Comparison of ENCODE assay signal across 1 cellular context in genomic region chr20:63081351-63081750, GRCh38.
TF ChIP-seq lines count a peak whose summit lies in the region.

No MANE protein-coding gene starts in this region.

TF ChIP-seq in SK-N-SH treated with all-trans-retinoic acid at 6 μM for 48 hours, 23 proteins besides CTCF, POLR2A, EP300 and RAD21 (continued from another document):
- TF ChIP-seq POU6F1 (CRISPR knock-in tag; IDR thresholded peaks at IDR 0.05; ENCODE audit: borderline replicate concordance, low read depth): no peak
- TF ChIP-seq ARNTL (CRISPR knock-in tag; IDR thresholded peaks at IDR 0.05; ENCODE audit: borderline replicate concordance, low read depth): no peak
- no peak for TF ChIP-seq RARB (CRISPR knock-in tag; IDR thresholded peaks at IDR 0.05)
- no peak for TF ChIP-seq CSRNP3 (CRISPR knock-in tag; IDR thresholded peaks at IDR 0.05)
- TF ChIP-seq TOX (CRISPR knock-in tag; IDR thresholded peaks at IDR 0.05; ENCODE audit: borderline replicate concordance): no peak
- TF ChIP-seq ISL1 (CRISPR knock-in tag; IDR thresholded peaks at IDR 0.05): no peak
- TF ChIP-seq TSHZ2 (CRISPR knock-in tag; IDR thresholded peaks at IDR 0.05): no peak
- no peak for TF ChIP-seq ZFP3 (CRISPR knock-in tag; IDR thresholded peaks at IDR 0.05)
- TF ChIP-seq ESRRG (CRISPR knock-in tag; IDR thresholded peaks at IDR 0.05): no peak
- no peak for TF ChIP-seq GLIS3 (CRISPR knock-in tag; IDR thresholded peaks at IDR 0.05)
- TF ChIP-seq ZC3H10 (CRISPR knock-in tag; IDR thresholded peaks at IDR 0.05): no peak
- no peak for TF ChIP-seq BACH2 (CRISPR knock-in tag; IDR thresholded peaks at IDR 0.05; ENCODE audit: borderline replicate concordance)
- TF ChIP-seq OSR1 (CRISPR knock-in tag; IDR thresholded peaks at IDR 0.05): no peak
TF ChIP-seq in SK-N-SH treated with all-trans-retinoic acid at 6 μM for 48 hours: peak in this region for 0.
